Comparison of ENCODE assay signal across 21 cellular contexts in genomic region chr12:5665615-5666014, GRCh38.
DNase-seq lines count a peak whose midpoint lies in the region; ATAC-seq lines count a peak whose summit lies in the region.
"Had no signal": no experiment of that assay in that cellular context is flagged by ENCODE, and none has a peak within 500 bp of the region (broad histone marks: within the 10 kb centered on the region; RNA-seq: fewer than 3 reads in every experiment).

No MANE protein-coding gene starts in this region.

- H3K4me1 ChIP-seq in mesodermal cell (ENCODE audit: control insufficient read depth, insufficient read depth, low read length, poor library complexity, severe bottlenecking), result peaks cover 9% of the 10 kb centered on the region
- no peaks in the 10 kb centered on the region for H3K4me1 ChIP-seq in effector memory CD4-positive, alpha-beta T cell (ENCODE audit: control insufficient read depth, insufficient read depth, low read length, poor library complexity, severe bottlenecking)
- H3K4me1 ChIP-seq: upper lobe of left lung had no signal

- no peak overlapping the region for H3K4me3 ChIP-seq in mesodermal cell (ENCODE audit: extremely low read depth, insufficient read depth, low read length, poor library complexity, severe bottlenecking)
- H3K4me3 ChIP-seq in effector memory CD4-positive, alpha-beta T cell (ENCODE audit: insufficient read depth, low read depth, low read length, poor library complexity, severe bottlenecking), result no peak overlapping the region
- H3K4me3 ChIP-seq: upper lobe of left lung had no signal

- H3K36me3 ChIP-seq in mesodermal cell (ENCODE audit: control insufficient read depth, insufficient read depth, low read length), result no peaks in the 10 kb centered on the region
- H3K36me3 ChIP-seq in effector memory CD4-positive, alpha-beta T cell (ENCODE audit: control insufficient read depth, insufficient read depth, low read length), result no peaks in the 10 kb centered on the region
- H3K36me3 ChIP-seq: upper lobe of left lung had no signal

- no peaks in the 10 kb centered on the region for H3K9me3 ChIP-seq in mesodermal cell (ENCODE audit: control insufficient read depth, low read length)
- H3K9me3 ChIP-seq in effector memory CD4-positive, alpha-beta T cell (ENCODE audit: control insufficient read depth, low read length), result no peaks in the 10 kb centered on the region
- H3K9me3 ChIP-seq: upper lobe of left lung had no signal

- no peaks in the 10 kb centered on the region for H3K27me3 ChIP-seq in effector memory CD4-positive, alpha-beta T cell (replicated peaks; ENCODE audit: control insufficient read depth, insufficient read depth, low read length, poor library complexity, severe bottlenecking)
- H3K27me3 ChIP-seq: upper lobe of left lung had no signal

- DNase-seq in AG08395 (ENCODE audit: low spot score) (peak; percentile 90), HK-2 (ENCODE audit: unreplicated experiment) (peak; percentile 94), astrocyte of the hippocampus (ENCODE audit: low read depth, low spot score) (peak; percentile 80), NCI-H526 treated with DMSO at 0.1 percent for 48 hours (lab: John Stamatoyannopoulos, UW) (no peak)
- no peak for DNase-seq in activated T-cell treated with anti-CD3 and anti-CD28 coated beads, Interleukin-2, amount 50 U/mL, for 1 hour
- no peak for DNase-seq in effector memory CD4-positive, alpha-beta T cell
- DNase-seq: activated CD4-positive, alpha-beta T cell treated with anti-CD3 and anti-CD28 coated beads for 36 hours; activated CD8-positive, alpha-beta memory T cell treated with anti-CD3 and anti-CD28 coated beads, Interleukin-2, amount 50 U/mL, for 4 hours; activated naive CD4-positive, alpha-beta T cell; CD8-positive, alpha-beta T cell; head of caudate nucleus; kidney; mesendoderm; NCI-H2081 treated with DMSO at 0.1 percent for 48 hours; NCI-H524 treated with DMSO at 0.1 percent for 48 hours; SIG-M5; stimulated activated naive CD8-positive, alpha-beta T cell treated with anti-CD3 and anti-CD28 coated beads, Interleukin-15, Interleukin-2, amounts not matched to agents 100 U/mL and 50 U/mL, for 24 hours; upper lobe of left lung had no signal

- WGBS in mesodermal cell (ENCODE audit: insufficient coverage in 2 of 2), 2 experiments, result 71 to 92% methylated on average over 2 to 3 of the region's 4 CpGs

- no peak for ATAC-seq in HG03354 (IDR thresholded peaks at IDR 0.05; ENCODE audit: poor library complexity, severe bottlenecking, unreplicated experiment)
- ATAC-seq: activated CD4-positive, alpha-beta T cell treated with anti-CD3 and anti-CD28 coated beads for 36 hours; CD8-positive, alpha-beta T cell; stimulated activated naive CD8-positive, alpha-beta T cell treated with anti-CD3 and anti-CD28 coated beads, Interleukin-15, Interleukin-2, amounts not matched to agents 100 U/mL and 50 U/mL, for 24 hours had no signal

- H3K27ac ChIP-seq in mesodermal cell (ENCODE audit: low read depth, low read length, severe bottlenecking), result peak overlapping the region; percentile 36
- H3K27ac ChIP-seq in effector memory CD4-positive, alpha-beta T cell (ENCODE audit: insufficient read depth, low read length, poor library complexity, severe bottlenecking), result no peak overlapping the region
- H3K27ac ChIP-seq: epithelial cell of prostate, upper lobe of left lung had no signal

Comparison
In these comparisons a context has a peak if more than half of its experiments do, and no peak if none do; other contexts are left out.
1. DNase-seq: peak in AG08395 (single experiment), HK-2 (single experiment) and astrocyte of the hippocampus (single experiment); none in activated T-cell treated with anti-CD3 and anti-CD28 coated beads, Interleukin-2, amount 50 U/mL, for 1 hour (single experiment), NCI-H526 treated with DMSO at 0.1 percent for 48 hours (single experiment) and effector memory CD4-positive, alpha-beta T cell (0 of 3).